Comparison of ENCODE assay signal across 9 cellular contexts in the genomic region with DNA sequence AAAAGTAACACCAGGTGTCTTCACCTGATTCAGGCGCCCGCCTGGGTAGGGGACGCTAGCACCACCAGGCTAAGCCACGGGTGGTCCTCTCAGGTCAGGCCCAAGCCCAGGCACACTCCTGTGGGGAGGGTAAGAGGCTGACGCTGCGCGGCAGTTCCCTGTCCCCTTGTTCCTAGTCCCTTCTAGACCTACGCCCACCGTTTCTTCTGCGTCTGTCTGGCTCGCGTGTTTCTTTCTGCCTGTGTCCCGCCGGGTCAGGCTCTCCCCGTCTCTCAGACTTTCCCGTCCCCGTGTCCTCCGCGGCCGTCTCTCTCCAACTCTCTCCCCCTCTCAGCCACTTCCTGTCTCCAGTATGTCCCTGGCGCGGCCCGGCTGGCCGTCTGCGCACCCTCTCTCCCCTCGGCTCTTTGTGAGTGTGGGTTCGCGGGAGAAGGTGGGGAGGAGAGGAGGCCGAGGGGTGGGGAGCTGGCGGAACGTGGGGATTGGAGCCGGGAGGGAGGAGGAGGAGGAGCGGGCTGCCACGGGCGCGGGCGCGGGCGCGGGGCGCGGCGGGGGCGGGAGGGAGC. TPM values are rescaled to one million over a fixed set of nuclear protein-coding genes. Genes with fewer than 3 reads are reported as not detected.
DNase-seq lines count a peak whose midpoint lies in the region; ATAC-seq and TF ChIP-seq lines count a peak whose summit lies in the region.
"Had no signal": no experiment of that assay in that cellular context is flagged by ENCODE, and none has a peak within 500 bp of the region (broad histone marks: within the 10 kb centered on the region; RNA-seq: fewer than 3 reads in every experiment).

No MANE protein-coding gene starts in this region.

- peak overlapping the region; percentile 79 for H3K4me2 ChIP-seq in GM23248 (ENCODE audit: unreplicated experiment)

- peak overlapping the region; percentile 83 for H3K9ac ChIP-seq in GM23248

- intact Hi-C loops in lower leg skin (cut with DNase I; ENCODE audit: low total_unique reads): no loop called here

- H3K36me3 ChIP-seq in GM23248 (ENCODE audit: low read depth): no peaks in the 10 kb centered on the region
- peaks cover 14% of the 10 kb centered on the region for H3K36me3 ChIP-seq in MG63
- no peaks in the 10 kb centered on the region for H3K36me3 ChIP-seq in WERI-Rb-1

- no peaks in the 10 kb centered on the region for H3K9me2 ChIP-seq in GM23248 (ENCODE audit: insufficient read depth)

- peaks cover 28% of the 10 kb centered on the region for H3K79me2 ChIP-seq in GM23248 (ENCODE audit: insufficient read depth)

- 1% methylated on average over 22 to 41 of the region's 44 CpGs for WGBS in GM23248 (ENCODE audit: low coverage in 1 of 2, low lambda C conversion rate in 2 of 2, missing lambda C conversion rate in 2 of 2), 2 experiments
- 1% methylated on average over 27 to 29 of the region's 44 CpGs for WGBS in lower leg skin, 2 donors

- H3K27me3 ChIP-seq in GM23248 (replicated peaks; ENCODE audit: insufficient read depth): no peaks in the 10 kb centered on the region
- H3K27me3 ChIP-seq in MG63: no peaks in the 10 kb centered on the region
- no peaks in the 10 kb centered on the region for H3K27me3 ChIP-seq in WERI-Rb-1 (ENCODE audit: insufficient read depth, low read depth, severe bottlenecking)

- no peak for ATAC-seq in GM18519 (IDR thresholded peaks at IDR 0.05; ENCODE audit: low FRiP score, unreplicated experiment)

- no peaks in the 10 kb centered on the region for H3K9me3 ChIP-seq in GM23248 (ENCODE audit: low read depth)
- H3K9me3 ChIP-seq in MG63: no peaks in the 10 kb centered on the region
- no peaks in the 10 kb centered on the region for H3K9me3 ChIP-seq in WERI-Rb-1 (ENCODE audit: severe bottlenecking)

- peaks cover 52% of the 10 kb centered on the region for H3K4me1 ChIP-seq in GM23248 (ENCODE audit: insufficient read depth)

- no peaks in the 10 kb centered on the region for H4K20me1 ChIP-seq in GM23248 (ENCODE audit: insufficient read depth)

- DNase-seq in EH (ENCODE audit: low read depth) (peak; percentile 96), GM23248 (peak; percentile 89), MG63 (peak; percentile 89), WERI-Rb-1 (peak; percentile 79), ecto neural progenitor cell (ENCODE audit: low spot score) (peak; percentile 86), lower leg skin (ENCODE audit: low spot score in 2 of 2) (peak; percentile 89 to 98)
- DNase-seq in stimulated activated CD4-positive, alpha-beta T cell treated with anti-CD3 and anti-CD28 coated beads, TNF-alpha, amount 100 ng/mL, for 24 hours (ENCODE audit: low read depth in 3 of 3): peak in 2 of 3 experiments; percentile 20 to 47

- peaks cover 53% of the 10 kb centered on the region for H3F3A ChIP-seq in GM23248 (ENCODE audit: insufficient read depth)

- peak overlapping the region; percentile 47 for H2AFZ ChIP-seq in GM23248

- H3K27ac ChIP-seq in GM23248: peak overlapping the region; percentile 87
- peak overlapping the region; percentile 87 for H3K27ac ChIP-seq in WERI-Rb-1

- H3K4me3 ChIP-seq in GM23248 (peak overlapping the region; percentile 71), MG63 (peak overlapping the region; percentile 59), WERI-Rb-1 (ENCODE audit: low read depth, low read length) (peak overlapping the region; percentile 64), lower leg skin (ENCODE audit: low read depth, poor library complexity, severe bottlenecking) (peak overlapping the region; percentile 42)

- in situ Hi-C loops in GM23248 (cut with MboI): no loop called here

- TF ChIP-seq POLR2A in lower leg skin (IDR thresholded peaks at IDR 0.05): peak in 1 of 2 donors; percentile 93

- TF ChIP-seq CTCF in WERI-Rb-1 (IDR thresholded peaks at IDR 0.05; ENCODE audit: low read depth, low read length) (0 out of 2 replicates have a peak, but pooled peaks have one; percentile 3), lower leg skin (IDR thresholded peaks at IDR 0.05) (no peak)

RNA-seq across cellular contexts. Expression of a gene that starts 3.1 kb away (rescaled TPM):
- total RNA-seq in GM23248 (2014; rRNA removed; shearing (Covaris generic)): 41.6 and 48.6 TPM in 2 replicates
- polyA plus RNA-seq in GM23248 (2016; fragmentation: Nextera tagmentation; extraction: Ambion mirVana): 24.1 and 26.1 TPM in 2 replicates
- total RNA-seq in MG63 (2014; rRNA removed; shearing (Covaris generic); ENCODE audit: low replicate concordance): 10.8 and 12.4 TPM in 2 replicates
- total RNA-seq in lower leg skin: 10 to 100 TPM; 21.8 to 87.1 (median 65.9) TPM

RNA-seq across cellular contexts. Expression of a gene that starts 32.5 kb away (rescaled TPM):
- total RNA-seq in GM23248 (2014; rRNA removed; shearing (Covaris generic)): 42.5 and 48.7 TPM in 2 replicates
- 54.7 and 55.5 TPM in 2 replicates for polyA plus RNA-seq in GM23248 (2016; fragmentation: Nextera tagmentation; extraction: Ambion mirVana)
- total RNA-seq in MG63 (2014; rRNA removed; shearing (Covaris generic); ENCODE audit: low replicate concordance): 22.1 and 23.9 TPM in 2 replicates
- total RNA-seq in lower leg skin: 10 to 100 TPM; 21.0 to 39.5 (median 28.4) TPM

RNA-seq across cellular contexts. Expression of a gene that starts 40.5 kb away (rescaled TPM):
- 436 and 501 TPM in 2 replicates for total RNA-seq in GM23248 (2014; rRNA removed; shearing (Covaris generic))
- polyA plus RNA-seq in GM23248 (2016; fragmentation: Nextera tagmentation; extraction: Ambion mirVana): 73.4 and 74.8 TPM in 2 replicates
- total RNA-seq in MG63 (2014; rRNA removed; shearing (Covaris generic); ENCODE audit: low replicate concordance): 684 and 692 TPM in 2 replicates
- 100 to 1,000 TPM; 499 to 623 (median 546) TPM for total RNA-seq in lower leg skin

RNA-seq across cellular contexts. Expression of a gene that starts 50.7 kb away (rescaled TPM):
- 1,132 and 1,614 TPM in 2 replicates for total RNA-seq in GM23248 (2014; rRNA removed; shearing (Covaris generic))
- polyA plus RNA-seq in GM23248 (2016; fragmentation: Nextera tagmentation; extraction: Ambion mirVana): 1,827 and 1,899 TPM in 2 replicates
- total RNA-seq in MG63 (2014; rRNA removed; shearing (Covaris generic); ENCODE audit: low replicate concordance): 37.5 and 66.3 TPM in 2 replicates
- 100 to 1,000 TPM in 1 of 4 donors, 10 to 100 TPM in 3; 22.0 to 508 (median 68.9) TPM for total RNA-seq in lower leg skin

RNA-seq across cellular contexts. Expression of a gene that starts 56.5 kb away (rescaled TPM):
- total RNA-seq in GM23248 (2014; rRNA removed; shearing (Covaris generic)): not detected in 2 replicates
- 0.33 and 0.43 TPM in 2 replicates for polyA plus RNA-seq in GM23248 (2016; fragmentation: Nextera tagmentation; extraction: Ambion mirVana)
- total RNA-seq in MG63 (2014; rRNA removed; shearing (Covaris generic); ENCODE audit: low replicate concordance): not detected in 2 replicates
- under 1 TPM in 2 of 4 donors, not detected in 2; 0.26 to 0.63 TPM for total RNA-seq in lower leg skin
- total RNA-seq: pulmonary artery endothelial cell had no signal

Comparison
In these comparisons a context has a peak if more than half of its experiments do, and no peak if none do; other contexts are left out.
1. DNase-seq: peak in every context shown above with its lines; median percentile 96 in EH; 94 in lower leg skin; 89 in GM23248; 89 in MG63; 86 in ecto neural progenitor cell; 79 in WERI-Rb-1; 34 in stimulated activated CD4-positive, alpha-beta T cell treated with anti-CD3 and anti-CD28 coated beads, TNF-alpha, amount 100 ng/mL, for 24 hours.